Comparison of ENCODE assay signal across 11 cellular contexts in genomic region chr4:114108869-114109268, GRCh38.
DNase-seq lines count a peak whose midpoint lies in the region; ATAC-seq, FAIRE-seq and TF ChIP-seq lines count a peak whose summit lies in the region.
"Had no signal": no experiment of that assay in that cellular context is flagged by ENCODE, and none has a peak within 500 bp of the region (broad histone marks: within the 10 kb centered on the region; RNA-seq: fewer than 3 reads in every experiment).

No MANE protein-coding gene starts in this region.

- H3K27me3 Mint-ChIP-seq in HFFc6 (ENCODE audit: insufficient read depth) (no peaks in the 10 kb centered on the region), progenitor cell of endocrine pancreas (peaks cover 6% of the 10 kb centered on the region), natural killer cell (ENCODE audit: low read depth in 2 of 2) (peaks cover 9 to 12% of the 10 kb centered on the region in 2 donors)

- H3K27ac Mint-ChIP-seq in HFFc6 = no peak overlapping the region
- no peak overlapping the region for H3K27ac Mint-ChIP-seq in progenitor cell of endocrine pancreas
- no peak overlapping the region for H3K27ac Mint-ChIP-seq in natural killer cell

- H3K27me3 ChIP-seq in H7 (ENCODE audit: control insufficient read depth, insufficient read depth, low read length) = no peaks in the 10 kb centered on the region

- no peak for ATAC-seq in natural killer cell

- H3K36me3 Mint-ChIP-seq in HFFc6 (ENCODE audit: low read depth) (no peaks in the 10 kb centered on the region), progenitor cell of endocrine pancreas (ENCODE audit: insufficient read depth) (no peaks in the 10 kb centered on the region), natural killer cell (no peaks in the 10 kb centered on the region)

- H3K4me3 ChIP-seq in fibroblast of the aortic adventitia (ENCODE audit: low read depth, low read length) (no peak overlapping the region), H7 (ENCODE audit: insufficient read depth, low read depth, low read length) (no peak overlapping the region)
- H3K4me3 ChIP-seq: coronary artery had no signal

- no peaks in the 10 kb centered on the region for H3K36me3 ChIP-seq in H7 (replicated peaks; ENCODE audit: control insufficient read depth, insufficient read depth, low read length)

- H3K4me3 Mint-ChIP-seq in HFFc6 (no peak overlapping the region), progenitor cell of endocrine pancreas (ENCODE audit: low read depth) (no peak overlapping the region), natural killer cell (no peak overlapping the region)

- intact Hi-C loops in natural killer cell (cut with micrococcal nuclease) = no loop called here

- H3K4me1 Mint-ChIP-seq in HFFc6 (ENCODE audit: low read depth) = peaks cover 8% of the 10 kb centered on the region
- H3K4me1 Mint-ChIP-seq in progenitor cell of endocrine pancreas (ENCODE audit: low read depth) = no peaks in the 10 kb centered on the region
- H3K4me1 Mint-ChIP-seq in natural killer cell = no peaks in the 10 kb centered on the region

- in situ Hi-C loops in GM13977 (cut with MboI; ENCODE audit: low pct_unique_long_range_greater_than_20kb, low sequenced_read_pairs, unreplicated experiment) = no loop called here

- DNase-seq in COLO668 (lab: John Stamatoyannopoulos, UW; ENCODE audit: unreplicated experiment) (peak; percentile 19), HFFc6 (peak; percentile 8), RCC 7860 (ENCODE audit: low spot score) (peak; percentile 58), fibroblast of the aortic adventitia (ENCODE audit: low read depth) (peak; percentile 17), GM13977 (ENCODE audit: low spot score) (no peak), H7 (no peak), progenitor cell of endocrine pancreas (ENCODE audit: low spot score, unreplicated experiment) (no peak), natural killer cell (no peak)
- DNase-seq: COR-L47, kidney had no signal

- H3K9me3 Mint-ChIP-seq in HFFc6 (no peaks in the 10 kb centered on the region), progenitor cell of endocrine pancreas (ENCODE audit: low read depth) (no peaks in the 10 kb centered on the region), natural killer cell (no peaks in the 10 kb centered on the region)

- peak; percentile 65 for FAIRE-seq in RCC 7860 (lab: Jason Lieb, UNC)
- FAIRE-seq: kidney had no signal

- TF ChIP-seq CTCF in HFFc6 (IDR thresholded peaks at IDR 0.05) (peak; percentile 16; the same call in 1 of the 2 replicates), fibroblast of the aortic adventitia (IDR thresholded peaks at IDR 0.05; ENCODE audit: insufficient read depth, low read length) (no peak), GM13977 (IDR thresholded peaks at IDR 0.05; ENCODE audit: extremely low read depth, insufficient read depth, missing control alignments) (no peak), progenitor cell of endocrine pancreas (IDR thresholded peaks at IDR 0.05; ENCODE audit: unreplicated experiment) (no peak), natural killer cell (IDR thresholded peaks at IDR 0.05) (no peak)

Comparison
In these comparisons a context has a peak if more than half of its experiments do, and no peak if none do; other contexts are left out.
1. DNase-seq: peak in COLO668 (single experiment), HFFc6 (single experiment), RCC 7860 (single experiment) and fibroblast of the aortic adventitia (single experiment); none in GM13977 (single experiment), H7 (single experiment), progenitor cell of endocrine pancreas (single experiment) and natural killer cell (single experiment).